32 cellular contexts compared by ENCODE assay signal in the genomic region with DNA sequence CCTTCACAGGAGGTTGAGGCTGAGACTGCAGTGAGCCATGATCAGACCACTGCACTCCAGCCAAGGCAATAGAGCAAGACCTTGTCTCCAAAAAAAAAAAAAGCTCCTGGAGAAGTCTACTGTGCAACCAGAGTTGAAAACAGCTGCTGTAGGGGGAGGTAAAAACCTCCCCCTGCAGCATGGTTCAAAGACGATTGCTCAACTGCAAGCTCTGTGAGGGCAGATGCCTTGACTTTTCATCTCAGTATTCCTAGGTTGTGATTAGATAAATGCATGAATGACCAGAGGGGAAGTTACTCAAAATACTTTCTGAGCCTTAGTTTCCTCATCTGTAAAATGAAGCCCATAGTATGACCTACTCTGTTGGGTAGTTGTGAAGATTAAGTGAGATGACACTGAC. TPM values are rescaled to one million over a fixed set of nuclear protein-coding genes. Genes with fewer than 3 reads are reported as not detected.
"Had no signal": no experiment of that assay in that cellular context is flagged by ENCODE, and none has a peak within 500 bp of the region (broad histone marks: within the 10 kb centered on the region; RNA-seq: fewer than 3 reads in every experiment).

No MANE protein-coding gene starts in this region.

- DNase-seq: activated B cell treated with CpG ODN at 0.5 μM for 24 hours; activated CD4-positive, alpha-beta T cell treated with anti-CD3 and anti-CD28 coated beads, Interleukin-2, amount 50 U/mL, for 1 hour; activated naive CD4-positive, alpha-beta T cell; activated T-cell treated with anti-CD3 and anti-CD28 coated beads for 4 hours; activated T-cell treated with anti-CD3 and anti-CD28 coated beads, Interleukin-2, amount 50 U/mL, for 72 hours; aorta; body of pancreas; cerebellar nuclear complex; colonic mucosa; dorsolateral prefrontal cortex; effector memory CD4-positive, alpha-beta T cell; foreskin fibroblast; heart left ventricle; left ventricle myocardium inferior; naive B cell; ovary; retina; sigmoid colon; stimulated activated CD4-positive, alpha-beta T cell treated with anti-CD3 and anti-CD28 coated beads, Interleukin-1b, Interleukin-23, amount 100 ng/mL, for 48 hours; stimulated activated CD4-positive, alpha-beta T cell treated with anti-CD3 and anti-CD28 coated beads, Interleukin-4, amount 100 ng/mL, for 4 hours; stimulated activated CD8-positive, alpha-beta memory T cell treated with anti-CD3 and anti-CD28 coated beads, Interleukin-4, amount 100 ng/mL, for 48 hours; stimulated activated naive CD8-positive, alpha-beta T cell treated with anti-CD3 and anti-CD28 coated beads, Interleukin-15, amount 100 ng/mL, for 72 hours; T-helper 1 cell; tibial artery had no signal

- H3K9me3 ChIP-seq: body of pancreas, colonic mucosa, left ventricle myocardium inferior, ovary, sigmoid colon, suprapubic skin, tibial artery had no signal

- H3K36me3 ChIP-seq: cardiac muscle cell, colonic mucosa, heart left ventricle, left ventricle myocardium inferior, ovary, sigmoid colon, suprapubic skin, tibial artery had no signal

- FAIRE-seq: urothelium cell line had no signal

- H3K27me3 ChIP-seq: body of pancreas, cardiac muscle cell, ovary had no signal

- H3K4me2 ChIP-seq: smooth muscle cell had no signal

- H3K4me3 ChIP-seq: body of pancreas, cardiac muscle cell, colonic mucosa, dorsolateral prefrontal cortex, heart left ventricle, left ventricle myocardium inferior, ovary, sigmoid colon, smooth muscle cell, suprapubic skin, tibial artery had no signal

- H3K27ac ChIP-seq: body of pancreas, cardiac muscle cell, colonic mucosa, dorsolateral prefrontal cortex, heart left ventricle, left ventricle myocardium inferior, ovary, sigmoid colon, suprapubic skin, tibial artery had no signal

RNA-seq across cellular contexts. Expression of gene NPFFR1, which starts 25.6 kb away (rescaled TPM):
- total RNA-seq: activated B cell treated with CpG ODN at 0.5 μM for 24 hours; activated naive CD4-positive, alpha-beta T cell treated with anti-CD3 and anti-CD28 coated beads, Interleukin-2, amount 50 U/mL, for 72 hours; body of pancreas; cardiac muscle cell; epithelial cell of proximal tubule; left ventricle myocardium inferior; lung microvascular endothelial cell; progenitor cell of endocrine pancreas had no signal
- polyA plus RNA-seq: cardiac muscle cell, heart left ventricle, smooth muscle cell had no signal
